Comparison of ENCODE assay signal across 19 cellular contexts in genomic region chr7:105792488-105793370, GRCh38.
DNase-seq lines count a peak whose midpoint lies in the region; ATAC-seq and TF ChIP-seq lines count a peak whose summit lies in the region.
"Had no signal": no experiment of that assay in that cellular context is flagged by ENCODE, and none has a peak within 500 bp of the region (broad histone marks: within the 10 kb centered on the region; RNA-seq: fewer than 3 reads in every experiment).

No MANE protein-coding gene starts in this region.

- H3K4me1 ChIP-seq in foreskin keratinocyte (peaks cover 24% of the 10 kb centered on the region), left lung (no peaks in the 10 kb centered on the region)

- H3K27ac Mint-ChIP-seq in CD4-positive, alpha-beta T cell: peak overlapping the region; percentile 22
- peak overlapping the region; percentile 89 for H3K27ac Mint-ChIP-seq in central memory CD8-positive, alpha-beta T cell (ENCODE audit: low read depth)
- H3K27ac Mint-ChIP-seq in WTC11: no peak overlapping the region
- H3K27ac Mint-ChIP-seq in activated naive CD8-positive, alpha-beta T cell treated with anti-CD3 and anti-CD28 coated beads, Interleukin-2, amount 50 U/mL, for 24 hours: no peak overlapping the region
- H3K27ac Mint-ChIP-seq: HFFc6 had no signal

- H3K4me3 ChIP-seq in H7 (ENCODE audit: insufficient read depth, low read depth, low read length) (no peak overlapping the region), left lung (no peak overlapping the region)
- H3K4me3 ChIP-seq: BLaER1, PC-9, SJCRH30 had no signal

- H3K4me3 Mint-ChIP-seq in CD4-positive, alpha-beta T cell: no peak overlapping the region
- H3K4me3 Mint-ChIP-seq in central memory CD8-positive, alpha-beta T cell: peak overlapping the region; percentile 50
- no peak overlapping the region for H3K4me3 Mint-ChIP-seq in WTC11
- H3K4me3 Mint-ChIP-seq in activated naive CD8-positive, alpha-beta T cell treated with anti-CD3 and anti-CD28 coated beads, Interleukin-2, amount 50 U/mL, for 24 hours: no peak overlapping the region
- H3K4me3 Mint-ChIP-seq: HFFc6 had no signal

- ATAC-seq in CD4-positive, alpha-beta T cell (ENCODE audit: poor library complexity): peak; percentile 34
- ATAC-seq in central memory CD8-positive, alpha-beta T cell (replicated peaks; ENCODE audit: extremely low read depth, poor library complexity, severe bottlenecking): peak; percentile 74
- no peak for ATAC-seq in foreskin keratinocyte
- ATAC-seq in WTC11: no peak
- no peak for ATAC-seq in activated naive CD8-positive, alpha-beta T cell treated with anti-CD3 and anti-CD28 coated beads, Interleukin-2, amount 50 U/mL, for 24 hours
- no peak for ATAC-seq in GM18907 (IDR thresholded peaks at IDR 0.05; ENCODE audit: unreplicated experiment)
- ATAC-seq in left lung: no peak

- POLR2A ChIA-PET in CD4-positive, alpha-beta T cell (lab: Charles Lee): no interaction called here
- POLR2A ChIA-PET in WTC11 (lab: Charles Lee): no interaction called here

- TF ChIP-seq CTCF in CD4-positive, alpha-beta T cell (IDR thresholded peaks at IDR 0.05): no peak
- TF ChIP-seq CTCF in foreskin keratinocyte (conservative IDR thresholded peaks at IDR 0.05): no peak
- TF ChIP-seq CTCF in WTC11 (IDR thresholded peaks at IDR 0.05): no peak
- no peak for TF ChIP-seq CTCF in left lung (IDR thresholded peaks at IDR 0.05)

- H3K9me3 ChIP-seq in CD4-positive, alpha-beta T cell (ENCODE audit: control insufficient read depth, low read length): no peaks in the 10 kb centered on the region
- no peaks in the 10 kb centered on the region for H3K9me3 ChIP-seq in left lung
- H3K9me3 ChIP-seq: BLaER1, SJCRH30 had no signal

- intact Hi-C loops in CD4-positive, alpha-beta T cell (cut with DNase I, micrococcal nuclease): no loop called here
- intact Hi-C loops in left lung (cut with DNase I): no loop called here

- H3K27ac ChIP-seq in CD4-positive, alpha-beta T cell (ENCODE audit: low read depth, low read length): no peak overlapping the region
- H3K27ac ChIP-seq in foreskin keratinocyte (peak overlapping the region; percentile 59), left lung (no peak overlapping the region)
- H3K27ac ChIP-seq: BLaER1, KMS-11, PC-9, SJCRH30 had no signal

- H3K27me3 ChIP-seq in CD4-positive, alpha-beta T cell (ENCODE audit: control insufficient read depth, insufficient read depth, low read length): no peaks in the 10 kb centered on the region
- no peaks in the 10 kb centered on the region for H3K27me3 ChIP-seq in H7 (ENCODE audit: control insufficient read depth, insufficient read depth, low read length)
- H3K27me3 ChIP-seq in foreskin keratinocyte: no peaks in the 10 kb centered on the region
- no peaks in the 10 kb centered on the region for H3K27me3 ChIP-seq in left lung
- H3K27me3 ChIP-seq: BLaER1, SJCRH30 had no signal

- peaks cover 13% of the 10 kb centered on the region for H3K4me1 Mint-ChIP-seq in CD4-positive, alpha-beta T cell (ENCODE audit: low read depth)
- peaks cover 48% of the 10 kb centered on the region for H3K4me1 Mint-ChIP-seq in central memory CD8-positive, alpha-beta T cell
- H3K4me1 Mint-ChIP-seq in WTC11: peaks cover 53% of the 10 kb centered on the region
- H3K4me1 Mint-ChIP-seq in activated naive CD8-positive, alpha-beta T cell treated with anti-CD3 and anti-CD28 coated beads, Interleukin-2, amount 50 U/mL, for 24 hours: peaks cover 8% of the 10 kb centered on the region

- no peak for DNase-seq in CD4-positive, alpha-beta T cell
- peak; percentile 5 for DNase-seq in H7
- no peak for DNase-seq in central memory CD8-positive, alpha-beta T cell (ENCODE audit: low spot score in 2 of 2)
- no peak for DNase-seq in foreskin keratinocyte
- DNase-seq in WTC11 (ENCODE audit: low spot score): no peak
- DNase-seq in activated naive CD8-positive, alpha-beta T cell treated with anti-CD3 and anti-CD28 coated beads, Interleukin-2, amount 50 U/mL, for 24 hours: no peak
- DNase-seq in left lung: no peak
- DNase-seq: DMS 273 treated with DMSO at 0.1 percent for 48 hours, GDM1, HFFc6, NCI-H1417 treated with DMSO at 0.1 percent for 48 hours, NCI-H187 treated with DMSO at 0.1 percent for 48 hours, NCI-H345, NCI-H524 treated with DMSO at 0.1 percent for 48 hours, PC-9, SJCRH30 had no signal

- CTCF ChIA-PET in CD4-positive, alpha-beta T cell (lab: Charles Lee): no interaction called here
- CTCF ChIA-PET in WTC11 (lab: Charles Lee): interaction anchor here (0.6 to 1.0 kb wide), 2 partner anchors 113 to 136 kb away, joined by 3 to 4 read pairs; no protein-coding TSS in a partner anchor

- peaks cover 8% of the 10 kb centered on the region for H3K36me3 Mint-ChIP-seq in CD4-positive, alpha-beta T cell (ENCODE audit: low read depth)
- no peaks in the 10 kb centered on the region for H3K36me3 Mint-ChIP-seq in central memory CD8-positive, alpha-beta T cell (ENCODE audit: insufficient read depth)
- peaks cover 18% of the 10 kb centered on the region for H3K36me3 Mint-ChIP-seq in WTC11
- no peaks in the 10 kb centered on the region for H3K36me3 Mint-ChIP-seq in activated naive CD8-positive, alpha-beta T cell treated with anti-CD3 and anti-CD28 coated beads, Interleukin-2, amount 50 U/mL, for 24 hours (ENCODE audit: low read depth)

- no peaks in the 10 kb centered on the region for H3K27me3 Mint-ChIP-seq in CD4-positive, alpha-beta T cell
- H3K27me3 Mint-ChIP-seq in central memory CD8-positive, alpha-beta T cell: no peaks in the 10 kb centered on the region
- H3K27me3 Mint-ChIP-seq in WTC11 (ENCODE audit: low read depth): no peaks in the 10 kb centered on the region
- H3K27me3 Mint-ChIP-seq in activated naive CD8-positive, alpha-beta T cell treated with anti-CD3 and anti-CD28 coated beads, Interleukin-2, amount 50 U/mL, for 24 hours: no peaks in the 10 kb centered on the region

- no peaks in the 10 kb centered on the region; the same call in 1 of the 2 replicates for H3K36me3 ChIP-seq in H7 (replicated peaks; ENCODE audit: control insufficient read depth, insufficient read depth, low read length)
- peaks cover 0 to 8% of the 10 kb centered on the region in 2 donors for H3K36me3 ChIP-seq in left lung
- H3K36me3 ChIP-seq: SJCRH30 had no signal

- no peaks in the 10 kb centered on the region for H3K9me3 Mint-ChIP-seq in CD4-positive, alpha-beta T cell
- no peaks in the 10 kb centered on the region for H3K9me3 Mint-ChIP-seq in central memory CD8-positive, alpha-beta T cell
- 0 out of 2 replicates have a peak, but pooled peaks cover 2% of the 10 kb centered on the region for H3K9me3 Mint-ChIP-seq in WTC11
- no peaks in the 10 kb centered on the region for H3K9me3 Mint-ChIP-seq in activated naive CD8-positive, alpha-beta T cell treated with anti-CD3 and anti-CD28 coated beads, Interleukin-2, amount 50 U/mL, for 24 hours
- H3K9me3 Mint-ChIP-seq: HFFc6 had no signal

TF ChIP-seq in WTC11, 78 proteins besides CTCF, POLR2A, EP300 and RAD21:
- no peak for TF ChIP-seq NR1H2 (CRISPR knock-in tag; IDR thresholded peaks at IDR 0.05)
- no peak for TF ChIP-seq JAZF1 (CRISPR knock-in tag; IDR thresholded peaks at IDR 0.05)

Comparison
In these comparisons a context has a peak if more than half of its experiments do, and no peak if none do; other contexts are left out.
1. ATAC-seq: peak in CD4-positive, alpha-beta T cell (single experiment) and central memory CD8-positive, alpha-beta T cell (single experiment); none in foreskin keratinocyte (single experiment), WTC11 (single experiment), activated naive CD8-positive, alpha-beta T cell treated with anti-CD3 and anti-CD28 coated beads, Interleukin-2, amount 50 U/mL, for 24 hours (single experiment), GM18907 (single experiment) and left lung (single experiment).
2. H3K27ac Mint-ChIP-seq: peak in CD4-positive, alpha-beta T cell (single experiment) and central memory CD8-positive, alpha-beta T cell (single experiment); none in WTC11 (single experiment) and activated naive CD8-positive, alpha-beta T cell treated with anti-CD3 and anti-CD28 coated beads, Interleukin-2, amount 50 U/mL, for 24 hours (single experiment).